Comparison of ENCODE assay signal across 1 cellular context in genomic region chr5:135153661-135154060, GRCh38.
TF ChIP-seq lines count a peak whose summit lies in the region.

No MANE protein-coding gene starts in this region.

TF ChIP-seq in K562, 482 proteins besides CTCF, POLR2A, EP300 and RAD21 (continued from another document and continues in another):
- TF ChIP-seq CEBPZ (IDR thresholded peaks at IDR 0.05; ENCODE audit: borderline replicate concordance, low read depth, low read length) (no peak), HEY1 (CRISPR knock-in tag; IDR thresholded peaks at IDR 0.05; ENCODE audit: borderline replicate concordance) (no peak), SRSF7 (optimal IDR thresholded peaks at IDR 0.05; ENCODE audit: low read depth, low read length) (no peak), ZBTB11 (CRISPR knock-in tag; IDR thresholded peaks at IDR 0.05) (no peak), PCBP2 (IDR thresholded peaks at IDR 0.05; ENCODE audit: low read depth, low read length, poor library complexity, severe bottlenecking) (no peak), U2AF1 (optimal IDR thresholded peaks at IDR 0.05; ENCODE audit: low read depth, low read length) (no peak), ELF2 (CRISPR knock-in tag; IDR thresholded peaks at IDR 0.05) (no peak), MCM3 (IDR thresholded peaks at IDR 0.05) (no peak), CREB3 (tag; conservative IDR thresholded peaks at IDR 0.05; ENCODE audit: low read depth) (no peak), DLX4 (CRISPR knock-in tag; IDR thresholded peaks at IDR 0.05) (no peak), MBD2 (IDR thresholded peaks at IDR 0.05; ENCODE audit: borderline replicate concordance, low read depth) (no peak), EGR1 (conservative IDR thresholded peaks at IDR 0.05) (no peak), MLLT1 (IDR thresholded peaks at IDR 0.05) (no peak), RBM39 (optimal IDR thresholded peaks at IDR 0.05; ENCODE audit: low read depth, low read length) (no peak), HMBOX1 (IDR thresholded peaks at IDR 0.05) (peak; percentile 97), ZHX1 (conservative IDR thresholded peaks at IDR 0.05; ENCODE audit: low read length) (no peak), IRF2 (CRISPR knock-in tag; IDR thresholded peaks at IDR 0.05) (no peak), ZNF395 (CRISPR knock-in tag; IDR thresholded peaks at IDR 0.05) (no peak), CUX1 (CRISPR knock-in tag; IDR thresholded peaks at IDR 0.05) (no peak), CBX5 (IDR thresholded peaks at IDR 0.05; ENCODE audit: borderline replicate concordance, low read depth) (no peak), AFF1 (IDR thresholded peaks at IDR 0.05; ENCODE audit: low read depth in 1 of 2, partially characterized antibody in 2 of 2) (no peak), FOS (IDR thresholded peaks at IDR 0.05; ENCODE audit: extremely low read depth, insufficient read length) (no peak), PHB (CRISPR knock-in tag; IDR thresholded peaks at IDR 0.05) (no peak), CBFA2T2 (conservative IDR thresholded peaks at IDR 0.05) (0 out of 2 replicates have a peak, but pooled peaks have one; percentile 19)
